ENCODE assay signal across 15 cellular contexts in genomic region chr2:27795868-27796277, GRCh38. TPM values are rescaled to one million over a fixed set of nuclear protein-coding genes. Genes with fewer than 3 reads are reported as not detected.
DNase-seq lines count a peak whose midpoint lies in the region; ATAC-seq and TF ChIP-seq lines count a peak whose summit lies in the region.
"Had no signal": no experiment of that assay in that cellular context is flagged by ENCODE, and none has a peak within 500 bp of the region (broad histone marks: within the 10 kb centered on the region; RNA-seq: fewer than 3 reads in every experiment).

No MANE protein-coding gene starts in this region.

- H3K9me3 ChIP-seq in muscle layer of colon (ENCODE audit: low read length) (no peaks in the 10 kb centered on the region), thoracic aorta (no peaks in the 10 kb centered on the region)
- H3K9me3 ChIP-seq: tibial nerve had no signal

- ATAC-seq in thoracic aorta (ENCODE audit: insufficient number of reproducible peaks, low FRiP score, low read depth) (peak; percentile 27), HG02759 (IDR thresholded peaks at IDR 0.05; ENCODE audit: unreplicated experiment) (no peak), GM21737 (IDR thresholded peaks at IDR 0.05; ENCODE audit: unreplicated experiment) (no peak)
- ATAC-seq: PC-3, T-helper 17 cell had no signal

- no peaks in the 10 kb centered on the region for H3K27me3 ChIP-seq in muscle layer of colon (ENCODE audit: control insufficient read depth in 1 of 2, insufficient read depth in 2 of 2, low read length in 2 of 2)
- H3K27me3 ChIP-seq in thoracic aorta (replicated peaks; ENCODE audit: insufficient read depth): no peaks in the 10 kb centered on the region
- H3K27me3 ChIP-seq: tibial nerve had no signal

- no peak for TF ChIP-seq CTCF in thoracic aorta (IDR thresholded peaks at IDR 0.05)

- H3K4me1 ChIP-seq in muscle layer of colon (ENCODE audit: insufficient read depth, low read length) (peaks cover 39% of the 10 kb centered on the region), thoracic aorta (ENCODE audit: control insufficient read depth in 1 of 2, low read depth in 2 of 2) (peaks cover 41 to 59% of the 10 kb centered on the region in 2 donors)

- DNase-seq in DMS79 treated with DMSO at 0.1 percent for 48 hours (lab: John Stamatoyannopoulos, UW) (peak; percentile 5), DMS79 (lab: John Stamatoyannopoulos, UW) (no peak), dermis blood vessel endothelial cell (peak; percentile 91), thoracic aorta (ENCODE audit: low spot score) (no peak), nucleus accumbens (lab: John Stamatoyannopoulos, UW) (no peak)
- DNase-seq: activated CD4-positive, alpha-beta T cell treated with anti-CD3 and anti-CD28 coated beads, Interleukin-2, amount 50 U/mL, for 4 hours; activated naive CD4-positive, alpha-beta T cell treated with anti-CD3 and anti-CD28 coated beads, Interleukin-2, amount 10 ng/mL, durations not matched to agents 7 days and 5 days; DMS53; NCI-H2081; PC-3; T-helper 17 cell had no signal

- H3K27ac ChIP-seq in muscle layer of colon (ENCODE audit: low read depth, low read length) (peak overlapping the region; percentile 2), thoracic aorta (peak overlapping the region; percentile 95 to 98)

- H3K9ac ChIP-seq in muscle layer of colon (ENCODE audit: low read length): no peak overlapping the region

- no peak overlapping the region for H3K4me3 ChIP-seq in muscle layer of colon (ENCODE audit: low read depth in 1 of 2, low read length in 2 of 2)
- peak overlapping the region; percentile 11 for H3K4me3 ChIP-seq in thoracic aorta
- H3K4me3 ChIP-seq: tibial nerve had no signal

- H3K36me3 ChIP-seq in muscle layer of colon (ENCODE audit: insufficient read depth, low read length) (no peaks in the 10 kb centered on the region), thoracic aorta (no peaks in the 10 kb centered on the region)
- H3K36me3 ChIP-seq: tibial nerve had no signal

RNA-seq across cellular contexts. Expression of gene MRPL33, which starts 24.4 kb away (rescaled TPM):
- total RNA-seq in dermis blood vessel endothelial cell (94.3 and 98.2 TPM in 2 replicates), thoracic aorta (100 to 1,000 TPM in 1 of 2 donors, 10 to 100 TPM in 1; 99.5 to 118 TPM)

Comparison
In these comparisons a context has a peak if more than half of its experiments do, and no peak if none do; other contexts are left out.
1. DNase-seq: peak in DMS79 treated with DMSO at 0.1 percent for 48 hours (single experiment) and dermis blood vessel endothelial cell (single experiment); none in DMS79 (single experiment), thoracic aorta (single experiment) and nucleus accumbens (0 of 56).